8 cellular contexts compared by ENCODE assay signal in the genomic region with DNA sequence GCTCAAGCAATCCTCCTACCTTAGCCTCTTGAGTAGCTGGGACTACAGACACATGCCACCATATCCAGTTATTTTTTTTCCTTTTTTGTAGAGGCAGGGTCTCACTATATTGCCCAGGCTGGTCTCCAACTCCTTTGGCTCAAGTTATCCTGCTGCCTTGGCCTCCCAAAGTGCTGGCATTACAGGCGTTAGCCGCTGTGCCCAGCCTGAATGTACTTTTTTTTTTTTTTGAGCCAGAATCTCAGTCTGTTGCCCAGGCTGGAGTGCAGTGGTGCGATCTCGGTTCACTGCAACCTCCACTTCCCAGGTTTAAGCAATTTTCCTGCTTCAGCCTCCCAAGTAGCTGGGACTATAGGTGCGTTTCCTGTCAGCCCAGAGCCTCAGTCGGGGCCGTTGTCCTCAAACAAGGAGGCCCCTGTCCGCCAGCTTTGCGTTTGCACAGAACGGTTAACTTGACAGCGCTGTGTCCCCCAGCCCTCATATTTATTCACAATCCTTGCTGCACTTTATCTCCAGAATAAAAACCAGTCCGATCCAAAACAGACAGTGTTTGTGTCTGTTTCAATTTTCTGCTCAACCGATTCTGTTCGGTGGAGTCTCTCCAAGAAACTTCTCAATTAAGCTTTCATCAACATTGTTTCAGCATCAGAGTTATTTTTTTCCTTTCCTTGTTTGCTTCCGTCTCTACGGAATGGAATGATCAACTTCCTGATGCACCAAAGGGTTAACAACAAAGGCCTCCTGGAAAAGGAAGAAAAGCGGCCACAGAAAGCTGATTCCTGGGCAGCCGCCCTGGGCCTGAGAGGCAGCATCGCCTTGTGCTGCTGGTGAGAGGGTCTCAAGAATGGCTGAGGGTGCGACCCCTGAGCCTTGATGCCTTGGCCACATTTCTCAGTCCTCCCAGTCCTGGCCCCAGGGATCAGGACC.
DNase-seq lines count a peak whose midpoint lies in the region; ATAC-seq and TF ChIP-seq lines count a peak whose summit lies in the region.

No MANE protein-coding gene starts in this region.

- no peaks in the 10 kb centered on the region for H3K27me3 ChIP-seq in hepatocyte
- H3K27me3 ChIP-seq in smooth muscle cell (ENCODE audit: low read depth), result no peaks in the 10 kb centered on the region

- no peaks in the 10 kb centered on the region for H3K9me2 ChIP-seq in hepatocyte (replicated peaks; ENCODE audit: insufficient read depth)

- H3K36me3 ChIP-seq in hepatocyte (replicated peaks; ENCODE audit: insufficient read depth, low read depth) (no peaks in the 10 kb centered on the region), smooth muscle cell (ENCODE audit: low read depth) (no peaks in the 10 kb centered on the region)

- H3K9me3 ChIP-seq in hepatocyte (ENCODE audit: low read depth) (no peaks in the 10 kb centered on the region), smooth muscle cell (replicated peaks; ENCODE audit: low read depth) (no peaks in the 10 kb centered on the region)

- no peak for TF ChIP-seq CTCF in hepatocyte (IDR thresholded peaks at IDR 0.05; ENCODE audit: poor library complexity)
- no peak for TF ChIP-seq CTCF in smooth muscle cell (IDR thresholded peaks at IDR 0.05; ENCODE audit: borderline replicate concordance, insufficient read depth, poor library complexity, severe bottlenecking)

- peak overlapping the region; percentile 96 for H2AFZ ChIP-seq in hepatocyte
- H2AFZ ChIP-seq in smooth muscle cell (ENCODE audit: low read depth), result no peak overlapping the region

- DNase-seq in Right ventricle myocardium inferior (ENCODE audit: missing footprints) (no peak), cardiac septum (ENCODE audit: low spot score) (no peak), hepatocyte (ENCODE audit: low spot score) (no peak), smooth muscle cell (lab: John Stamatoyannopoulos, UW; ENCODE audit: unreplicated experiment) (no peak), GM19240 (ENCODE audit: insufficient read length, low spot score) (no peak)
- DNase-seq in activated naive CD4-positive, alpha-beta T cell treated with anti-CD3 and anti-CD28 coated beads, Interleukin-2, amount 50 U/mL, for 72 hours (ENCODE audit: low spot score in 2 of 2), result no peak

- H3K79me2 ChIP-seq in hepatocyte, result no peaks in the 10 kb centered on the region
- H3K79me2 ChIP-seq in smooth muscle cell (ENCODE audit: low read depth), result no peaks in the 10 kb centered on the region

- no peaks in the 10 kb centered on the region for H3K9me3 Mint-ChIP-seq in activated naive CD4-positive, alpha-beta T cell treated with anti-CD3 and anti-CD28 coated beads, Interleukin-2, amount 50 U/mL, for 72 hours

- ATAC-seq in Right ventricle myocardium inferior, result peak; percentile 4
- no peak for ATAC-seq in activated naive CD4-positive, alpha-beta T cell treated with anti-CD3 and anti-CD28 coated beads, Interleukin-2, amount 50 U/mL, for 72 hours
- ATAC-seq in GM18505 (IDR thresholded peaks at IDR 0.05; ENCODE audit: unreplicated experiment), result no peak
- ATAC-seq in HG03025 (IDR thresholded peaks at IDR 0.05; ENCODE audit: low FRiP score, unreplicated experiment), result no peak

- peak overlapping the region; percentile 87 to 97 for H3K27ac Mint-ChIP-seq in activated naive CD4-positive, alpha-beta T cell treated with anti-CD3 and anti-CD28 coated beads, Interleukin-2, amount 50 U/mL, for 72 hours

- H3K36me3 Mint-ChIP-seq in activated naive CD4-positive, alpha-beta T cell treated with anti-CD3 and anti-CD28 coated beads, Interleukin-2, amount 50 U/mL, for 72 hours, result no peaks in the 10 kb centered on the region

- H4K20me1 ChIP-seq in hepatocyte (ENCODE audit: insufficient read depth, poor library complexity, severe bottlenecking) (no peaks in the 10 kb centered on the region), smooth muscle cell (ENCODE audit: low read depth) (no peaks in the 10 kb centered on the region)

- H3K4me2 ChIP-seq in hepatocyte (peak overlapping the region; percentile 87), smooth muscle cell (peak overlapping the region; percentile 85)

- no peak overlapping the region for H3K4me3 ChIP-seq in hepatocyte
- H3K4me3 ChIP-seq in smooth muscle cell, result peak overlapping the region; percentile 79

- intact Hi-C loops in Right ventricle myocardium inferior (cut with DNase I), result loop anchor here (1.0 to 10.0 kb wide), 5 partner anchors 82 to 699 kb away; a partner anchor contains a TSS
- intact Hi-C loops in cardiac septum (cut with DNase I), result loop anchor here (2.0 to 10.0 kb wide), 5 partner anchors 21 to 462 kb away; no protein-coding TSS in a partner anchor

- no peaks in the 10 kb centered on the region for H3K4me1 ChIP-seq in hepatocyte (ENCODE audit: insufficient read depth)
- peaks cover 4% of the 10 kb centered on the region for H3K4me1 ChIP-seq in smooth muscle cell (ENCODE audit: low read depth)

- peak overlapping the region; percentile 40 for H3K27ac ChIP-seq in hepatocyte
- H3K27ac ChIP-seq in smooth muscle cell (ENCODE audit: low read depth), result no peak overlapping the region

- TF ChIP-seq POLR2A in GM18505 (IDR thresholded peaks at IDR 0.05; ENCODE audit: borderline replicate concordance, extremely low read depth, insufficient read depth, insufficient read length), result no peak

- no peak overlapping the region for H3K9ac ChIP-seq in smooth muscle cell (ENCODE audit: low read depth)

- no peaks in the 10 kb centered on the region for H3F3A ChIP-seq in smooth muscle cell (ENCODE audit: low read depth)

- WGBS in hepatocyte (ENCODE audit: low lambda C conversion rate, missing lambda C conversion rate), result 65% methylated on average over 20 of the region's 20 CpGs
- WGBS in smooth muscle cell (ENCODE audit: low lambda C conversion rate), result 81% methylated on average over 20 of the region's 20 CpGs
